Comparison of ENCODE assay signal across 2 cellular contexts in genomic region chr6:132777881-132778280, GRCh38. TPM values are rescaled to one million over a fixed set of nuclear protein-coding genes. Genes with fewer than 3 reads are reported as not detected.
"Had no signal": no experiment of that assay in that cellular context is flagged by ENCODE, and none has a peak within 500 bp of the region (broad histone marks: within the 10 kb centered on the region; RNA-seq: fewer than 3 reads in every experiment).

No MANE protein-coding gene starts in this region.

RNA-seq across cellular contexts. Expression of gene VNN2, which starts 20.2 kb away (rescaled TPM):
- total RNA-seq: PC-3 had no signal
- polyA plus RNA-seq: SK-N-SH had no signal
